ENCODE assay signal across 8 cellular contexts in the genomic region with DNA sequence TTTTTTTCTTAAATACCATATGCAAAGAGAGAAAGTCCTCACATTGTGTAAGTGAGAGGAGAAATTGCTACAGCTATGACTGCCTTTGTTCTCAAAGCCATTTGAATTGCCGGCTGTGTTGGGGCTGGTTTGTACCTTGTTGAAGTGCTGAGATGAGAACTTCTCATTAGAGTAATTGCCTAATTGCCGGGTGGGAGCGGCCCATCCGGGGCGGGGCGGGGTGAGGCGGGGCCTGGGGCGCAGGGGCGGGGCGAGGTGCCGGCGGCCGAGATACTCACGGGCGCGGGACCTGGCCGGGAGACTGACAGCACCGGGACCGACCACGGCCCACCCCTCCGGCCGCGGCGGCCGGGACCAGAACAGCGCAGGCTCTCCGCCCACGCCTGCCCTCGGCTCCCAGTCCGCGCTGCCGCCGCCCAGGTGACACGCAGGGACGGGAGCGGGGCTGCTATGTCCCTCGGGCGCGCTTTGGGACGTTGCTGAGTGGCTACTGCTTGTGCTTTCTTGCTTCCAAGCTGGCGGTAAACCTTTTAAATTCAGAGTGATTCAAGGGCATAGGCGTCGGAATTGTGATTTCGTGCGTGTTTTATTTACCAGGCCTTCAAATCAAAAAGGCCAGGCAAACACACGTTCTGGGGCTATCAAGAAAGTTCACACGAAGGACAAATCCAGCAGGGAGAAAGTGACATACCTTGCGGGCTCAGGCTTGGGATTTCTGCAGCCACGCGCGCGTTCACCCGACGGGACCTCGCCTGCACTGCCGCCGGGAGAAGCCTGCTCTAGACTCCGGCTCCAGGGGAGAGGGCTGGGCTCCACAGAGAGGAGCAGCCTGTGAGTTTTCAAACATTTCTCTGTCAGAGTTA.
DNase-seq lines count a peak whose midpoint lies in the region; ATAC-seq and TF ChIP-seq lines count a peak whose summit lies in the region.

No MANE protein-coding gene starts in this region.

- H3K4me3 ChIP-seq in BLaER1 = peak overlapping the region; percentile 57
- H3K4me3 ChIP-seq in SU-DHL-6 (ENCODE audit: insufficient read depth, low read length, poor library complexity, severe bottlenecking) = peak overlapping the region; percentile 44
- peak overlapping the region; percentile 73 for H3K4me3 ChIP-seq in hepatocyte
- H3K4me3 ChIP-seq in skeletal muscle tissue (ENCODE audit: low read length in 3 of 3) = peak overlapping the region; percentile 75 to 77 (median 76)

- H3K27me3 ChIP-seq in BLaER1 (peaks cover 58% of the 10 kb centered on the region), SU-DHL-6 (ENCODE audit: low read length) (no peaks in the 10 kb centered on the region; the same call in 1 of the 2 replicates), hepatocyte (no peaks in the 10 kb centered on the region), skeletal muscle tissue (ENCODE audit: control insufficient read depth in 3 of 3, insufficient read depth in 3 of 3, low read length in 3 of 3) (no peaks in the 10 kb centered on the region)

- 1% methylated on average over 36 of the region's 58 CpGs for WGBS in hepatocyte (ENCODE audit: low lambda C conversion rate, missing lambda C conversion rate)

- peak; percentile 74 for ATAC-seq in GM19438 (IDR thresholded peaks at IDR 0.05; ENCODE audit: low read depth, unreplicated experiment)

- peaks cover 16% of the 10 kb centered on the region for H3F3A ChIP-seq in SU-DHL-6 (ENCODE audit: insufficient read depth)

- H3K9me3 ChIP-seq in BLaER1 (no peaks in the 10 kb centered on the region), SU-DHL-6 (ENCODE audit: insufficient read depth, low read length) (no peaks in the 10 kb centered on the region), hepatocyte (ENCODE audit: low read depth) (no peaks in the 10 kb centered on the region), skeletal muscle tissue (ENCODE audit: control insufficient read depth in 3 of 3, low read length in 3 of 3) (no peaks in the 10 kb centered on the region)

- no peaks in the 10 kb centered on the region for H3K9me2 ChIP-seq in SU-DHL-6 (replicated peaks; ENCODE audit: insufficient read depth, low read length)
- no peaks in the 10 kb centered on the region for H3K9me2 ChIP-seq in hepatocyte (replicated peaks; ENCODE audit: insufficient read depth)

- H3K4me2 ChIP-seq in BLaER1 = peak overlapping the region; percentile 79
- peak overlapping the region; percentile 54 for H3K4me2 ChIP-seq in SU-DHL-6 (ENCODE audit: low read depth, low read length, poor library complexity, severe bottlenecking)
- peak overlapping the region; percentile 88 for H3K4me2 ChIP-seq in hepatocyte

- DNase-seq in HuH-7 (ENCODE audit: low spot score) (peak; percentile 71), amniotic epithelial cell (ENCODE audit: low read depth) (peak; percentile 56), hepatocyte (ENCODE audit: low spot score) (peak; percentile 87), foreskin melanocyte (no peak)

- H3K36me3 ChIP-seq in BLaER1 (peaks cover 19% of the 10 kb centered on the region; the same call in 1 of the 2 replicates), SU-DHL-6 (ENCODE audit: low read length) (no peaks in the 10 kb centered on the region), hepatocyte (replicated peaks; ENCODE audit: insufficient read depth, low read depth) (no peaks in the 10 kb centered on the region), skeletal muscle tissue (ENCODE audit: control insufficient read depth in 3 of 3, insufficient read depth in 3 of 3, low read length in 3 of 3) (peaks cover 0 to 13% (median 10%) of the 10 kb centered on the region in 3 donors)

- H3K9ac ChIP-seq in BLaER1 = no peak overlapping the region
- H3K9ac ChIP-seq in SU-DHL-6 (ENCODE audit: low read length) = peak overlapping the region; percentile 39; the same call in 1 of the 2 replicates
- H3K9ac ChIP-seq in skeletal muscle tissue (ENCODE audit: low read depth in 1 of 3, low read length in 3 of 3) = peak overlapping the region; percentile 71 to 90 (median 79)

- H3K79me2 ChIP-seq in SU-DHL-6 (ENCODE audit: insufficient read depth, low read length) = no peaks in the 10 kb centered on the region
- peaks cover 98% of the 10 kb centered on the region for H3K79me2 ChIP-seq in hepatocyte

- H4K20me1 ChIP-seq in BLaER1 (peaks cover 79% of the 10 kb centered on the region), SU-DHL-6 (ENCODE audit: low read depth, low read length) (peaks cover 7% of the 10 kb centered on the region; the same call in 1 of the 2 replicates), hepatocyte (ENCODE audit: insufficient read depth, poor library complexity, severe bottlenecking) (peaks cover 42% of the 10 kb centered on the region)

- H2AFZ ChIP-seq in SU-DHL-6 (ENCODE audit: low read depth, low read length, severe bottlenecking) (peak overlapping the region; percentile 59), hepatocyte (no peak overlapping the region)

- H3K27ac ChIP-seq in BLaER1 (no peak overlapping the region), SU-DHL-6 (ENCODE audit: low read depth, low read length) (no peak overlapping the region), hepatocyte (peak overlapping the region; percentile 96), skeletal muscle tissue (ENCODE audit: low read depth, low read length) (peak overlapping the region; percentile 87)

- no peak for TF ChIP-seq CTCF in SU-DHL-6 (IDR thresholded peaks at IDR 0.05; ENCODE audit: insufficient read depth, low read length, poor library complexity, severe bottlenecking)
- no peak for TF ChIP-seq CTCF in hepatocyte (IDR thresholded peaks at IDR 0.05; ENCODE audit: poor library complexity)

- H3K4me1 ChIP-seq in BLaER1 = peaks cover 7% of the 10 kb centered on the region; the same call in 1 of the 2 replicates
- H3K4me1 ChIP-seq in hepatocyte (ENCODE audit: insufficient read depth) = peaks cover 15% of the 10 kb centered on the region
- peaks cover 33 to 48% (median 46%) of the 10 kb centered on the region in 3 donors for H3K4me1 ChIP-seq in skeletal muscle tissue (ENCODE audit: control insufficient read depth in 3 of 3, insufficient read depth in 3 of 3, low read length in 3 of 3)

Comparison
In these comparisons a context has a peak if more than half of its experiments do, and no peak if none do; other contexts are left out.
1. H3K27ac ChIP-seq: peak in hepatocyte (single experiment) and skeletal muscle tissue (single experiment); none in BLaER1 (single experiment) and SU-DHL-6 (single experiment).
2. Peak in every context shown above with its lines, with median percentiles within 50 percentile points of each other: H3K4me2 ChIP-seq and H3K4me3 ChIP-seq.